In genomic region chr13:80716610-80717081, GRCh38 we compare ENCODE assay signal across 11 cellular contexts.
DNase-seq lines count a peak whose midpoint lies in the region; ATAC-seq and TF ChIP-seq lines count a peak whose summit lies in the region.
"Had no signal": no experiment of that assay in that cellular context is flagged by ENCODE, and none has a peak within 500 bp of the region (broad histone marks: within the 10 kb centered on the region; RNA-seq: fewer than 3 reads in every experiment).

No MANE protein-coding gene starts in this region.

- ATAC-seq in GM21619 (IDR thresholded peaks at IDR 0.05; ENCODE audit: unreplicated experiment) = no peak
- ATAC-seq in HG03139 (IDR thresholded peaks at IDR 0.05; ENCODE audit: unreplicated experiment) = no peak
- ATAC-seq in natural killer cell = no peak

- H3K27me3 ChIP-seq in HUES48 (ENCODE audit: control insufficient read depth, insufficient read depth, low read length) = no peaks in the 10 kb centered on the region

- no peaks in the 10 kb centered on the region for H3K27me3 Mint-ChIP-seq in natural killer cell (ENCODE audit: low read depth in 2 of 2)

- peak overlapping the region; percentile 62 for H3K27ac ChIP-seq in HUES48 (ENCODE audit: low read depth, low read length)

- peaks cover 5% of the 10 kb centered on the region in 2 donors for H3K4me1 Mint-ChIP-seq in natural killer cell

- peaks cover 11% of the 10 kb centered on the region; the same call in 1 of the 2 replicates for H3K4me1 ChIP-seq in HUES48 (ENCODE audit: control insufficient read depth, insufficient read depth, low read length)

- no peak overlapping the region for H3K4me3 Mint-ChIP-seq in natural killer cell

- H3K9me3 ChIP-seq in HUES48 (ENCODE audit: control insufficient read depth, insufficient read depth, low read length) = peaks cover 4% of the 10 kb centered on the region; the same call in 1 of the 2 replicates

- peaks cover 3 to 4% of the 10 kb centered on the region in 2 donors for H3K9me3 Mint-ChIP-seq in natural killer cell

- intact Hi-C loops in natural killer cell (cut with micrococcal nuclease) = no loop called here

- no peak overlapping the region for H3K9ac ChIP-seq in HUES48 (ENCODE audit: low read depth, low read length)

- H3K4me3 ChIP-seq in HUES48 (ENCODE audit: low read depth, low read length) = no peak overlapping the region

- DNase-seq in NOMO-1 treated with dmso at 0.1 percent for 144 hours (lab: John Stamatoyannopoulos, UW; ENCODE audit: unreplicated experiment) (peak; percentile 73), globus pallidus (ENCODE audit: low spot score) (peak; percentile 30), retina (peak; percentile 56), natural killer cell (no peak)
- DNase-seq in stimulated activated CD4-positive, alpha-beta T cell treated with anti-CD3 and anti-CD28 coated beads, Interleukin-1b, Interleukin-23, amount 100 ng/mL, for 48 hours = no peak
- DNase-seq: activated CD4-positive, alpha-beta T cell treated with anti-CD3 and anti-CD28 coated beads for 1 hour; NCI-H1694; stimulated activated CD4-positive, alpha-beta T cell treated with anti-CD3 and anti-CD28 coated beads, Interleukin-4, amount 100 ng/mL, for 24 hours had no signal

- no peaks in the 10 kb centered on the region for H3K36me3 ChIP-seq in HUES48 (ENCODE audit: control insufficient read depth, insufficient read depth, low read length)

- H3K36me3 Mint-ChIP-seq in natural killer cell = peaks cover 5% of the 10 kb centered on the region

- TF ChIP-seq CTCF in natural killer cell (IDR thresholded peaks at IDR 0.05) = no peak

- H3K27ac Mint-ChIP-seq in natural killer cell = no peak overlapping the region

Comparison
In these comparisons a context has a peak if more than half of its experiments do, and no peak if none do; other contexts are left out.
1. DNase-seq: peak in NOMO-1 treated with dmso at 0.1 percent for 144 hours (single experiment), globus pallidus (single experiment) and retina (single experiment); none in stimulated activated CD4-positive, alpha-beta T cell treated with anti-CD3 and anti-CD28 coated beads, Interleukin-1b, Interleukin-23, amount 100 ng/mL, for 48 hours (single experiment) and natural killer cell (single experiment).